Comparison of ENCODE assay signal across 17 cellular contexts in the genomic region with DNA sequence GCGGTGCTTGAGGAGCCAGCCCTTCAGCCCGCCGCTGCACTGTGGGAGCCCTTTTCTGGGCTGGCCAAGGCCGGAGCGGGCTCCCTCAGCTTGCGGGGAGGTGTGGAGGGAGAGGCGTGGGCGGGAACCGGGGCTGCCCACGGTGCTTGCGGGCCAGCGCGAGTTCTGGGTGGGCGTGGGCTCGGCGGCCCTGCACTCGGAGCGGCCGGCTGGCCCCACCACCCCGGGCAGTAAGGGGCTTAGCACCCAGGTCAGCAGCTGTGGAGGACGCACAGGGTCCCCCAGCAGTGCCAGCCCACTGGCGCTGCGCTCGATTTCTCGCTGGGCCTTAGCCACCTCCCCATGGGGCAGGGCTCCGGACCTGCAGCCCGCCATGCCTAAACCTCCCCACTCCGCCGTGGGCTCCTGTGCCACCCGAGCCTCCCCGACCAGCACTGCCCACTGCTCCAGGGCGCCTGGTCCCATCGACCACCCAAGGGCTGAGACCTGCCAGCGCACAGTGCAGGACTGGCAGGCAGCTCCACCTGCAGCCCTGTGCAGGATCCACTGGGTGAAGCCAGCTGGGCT. TPM values are rescaled to one million over a fixed set of nuclear protein-coding genes. Genes with fewer than 3 reads are reported as not detected.
DNase-seq lines count a peak whose midpoint lies in the region; ATAC-seq and TF ChIP-seq lines count a peak whose summit lies in the region.
"Had no signal": no experiment of that assay in that cellular context is flagged by ENCODE, and none has a peak within 500 bp of the region (broad histone marks: within the 10 kb centered on the region; RNA-seq: fewer than 3 reads in every experiment).

No MANE protein-coding gene starts in this region.

- no peak overlapping the region for H4K91ac ChIP-seq in mesenchymal stem cell (ENCODE audit: low read length)

- peak overlapping the region; percentile 32 for H4K8ac ChIP-seq in mesenchymal stem cell (ENCODE audit: low read length)

- no peak overlapping the region for H3K23ac ChIP-seq in mesenchymal stem cell (ENCODE audit: low read length in 2 of 2)

- TF ChIP-seq CTCF in HCT116 (IDR thresholded peaks at IDR 0.05 in 2 of 3, conservative IDR thresholded peaks at IDR 0.05 in 1 of 3; ENCODE audit: borderline replicate concordance in 1 of 3, insufficient read depth in 1 of 3, low read depth in 2 of 3, low read length in 2 of 3) = no peak

- peak overlapping the region; percentile 92 for H3K27ac Mint-ChIP-seq in dendritic cell treated with granulocyte-macrophage colony-stimulating factor and Interleukin-4, amounts not matched to agents 40 ng/mL and 50 ng/mL, for 4 days
- H3K27ac Mint-ChIP-seq: CD4-positive, alpha-beta T cell; CD8-positive, alpha-beta T cell had no signal

- RAD21 ChIA-PET in HCT116 (lab: Charles Lee; ENCODE audit: low non-redundant PET in 1 of 2, low total read pairs in 2 of 2, uncharacterized antibody in 2 of 2, unreplicated experiment in 2 of 2) = no interaction called here

- TF ChIP-seq POLR2A in HCT116 (IDR thresholded peaks at IDR 0.05; ENCODE audit: borderline replicate concordance, extremely low read depth, insufficient read depth, insufficient read length) = no peak

- H2BK15ac ChIP-seq in mesenchymal stem cell (ENCODE audit: low read depth, poor library complexity, severe bottlenecking) = no peak overlapping the region

- H3K4me3 ChIP-seq in HCT116 (replicated peaks in 1 of 2; ENCODE audit: low read depth in 1 of 2, low read length in 2 of 2) = no peak overlapping the region
- H3K4me3 ChIP-seq in mesenchymal stem cell (ENCODE audit: insufficient read depth in 1 of 2, low read depth in 1 of 2, low read length in 2 of 2) = no peak overlapping the region
- H3K4me3 ChIP-seq: BLaER1 had no signal

- H3K9me3 Mint-ChIP-seq in dendritic cell treated with granulocyte-macrophage colony-stimulating factor and Interleukin-4, amounts not matched to agents 40 ng/mL and 50 ng/mL, for 4 days = no peaks in the 10 kb centered on the region
- H3K9me3 Mint-ChIP-seq: CD8-positive, alpha-beta T cell had no signal

- H3K4ac ChIP-seq in mesenchymal stem cell (ENCODE audit: low read depth in 1 of 2, low read length in 2 of 2) = no peak overlapping the region

- intact Hi-C loops in HCT116 (cut with micrococcal nuclease) = no loop called here
- intact Hi-C loops in dendritic cell treated with granulocyte-macrophage colony-stimulating factor and Interleukin-4, amounts not matched to agents 40 ng/mL and 50 ng/mL, for 4 days (cut with micrococcal nuclease) = no loop called here

- H3K9me3 ChIP-seq in HCT116 (ENCODE audit: control insufficient read depth in 1 of 2, insufficient read depth in 1 of 2, low read depth in 1 of 2, low read length in 2 of 2) = peaks cover 0 to 15% of the 10 kb centered on the region in 2 experiments; a peak in 1 of 4 replicates
- H3K9me3 ChIP-seq in mesenchymal stem cell (ENCODE audit: control insufficient read depth, low read length) = no peaks in the 10 kb centered on the region
- H3K9me3 ChIP-seq: BE2C had no signal

- H3K9me2 ChIP-seq in HCT116 (ENCODE audit: insufficient read depth) = no peaks in the 10 kb centered on the region

- peaks cover 25% of the 10 kb centered on the region for H3K4me1 Mint-ChIP-seq in dendritic cell treated with granulocyte-macrophage colony-stimulating factor and Interleukin-4, amounts not matched to agents 40 ng/mL and 50 ng/mL, for 4 days (ENCODE audit: low read depth)

- H3K4me3 Mint-ChIP-seq in dendritic cell treated with granulocyte-macrophage colony-stimulating factor and Interleukin-4, amounts not matched to agents 40 ng/mL and 50 ng/mL, for 4 days = no peak overlapping the region
- H3K4me3 Mint-ChIP-seq: CD4-positive, alpha-beta T cell; CD8-positive, alpha-beta T cell had no signal

- H2BK12ac ChIP-seq in mesenchymal stem cell (ENCODE audit: low read length in 2 of 2) = no peak overlapping the region

- H2BK120ac ChIP-seq in mesenchymal stem cell (ENCODE audit: low read depth, low read length) = no peak overlapping the region

- no peaks in the 10 kb centered on the region for H3K36me3 ChIP-seq in HCT116 (ENCODE audit: control insufficient read depth in 1 of 2, insufficient read depth in 2 of 2, low read length in 2 of 2)
- no peaks in the 10 kb centered on the region for H3K36me3 ChIP-seq in mesenchymal stem cell (ENCODE audit: control insufficient read depth in 1 of 2, insufficient read depth in 2 of 2, low read depth in 1 of 2, low read length in 2 of 2)
- H3K36me3 ChIP-seq: BE2C, BLaER1 had no signal

- WGBS in mesenchymal stem cell = 98% methylated on average over 21 of the region's 34 CpGs

- H3K27ac ChIP-seq in HCT116 (ENCODE audit: low read depth, low read length) (no peak overlapping the region), mesenchymal stem cell (ENCODE audit: low read length, poor library complexity, severe bottlenecking) (no peak overlapping the region)
- H3K27ac ChIP-seq: BLaER1 had no signal

- H3K14ac ChIP-seq in mesenchymal stem cell (ENCODE audit: low read length in 2 of 2) = peak overlapping the region in 1 of 2 experiments; percentile 65

- DNase-seq in HCT116 (ENCODE audit: low read depth, low spot score) (no peak), mesenchymal stem cell (no peak), HuH-7.5 (ENCODE audit: low spot score) (no peak), NCI-H1417 (lab: John Stamatoyannopoulos, UW) (no peak)
- DNase-seq: 8988T; ACHN; BE2C; C1 segment of cervical spinal cord; Caco-2; Calu3; CD4-positive, alpha-beta T cell; CD8-positive, alpha-beta T cell; DMS79 treated with DMSO at 0.1 percent for 48 hours; GF-D8 had no signal

- H3K4me1 ChIP-seq in HCT116 (ENCODE audit: control insufficient read depth in 1 of 2, insufficient read depth in 2 of 2, low read length in 2 of 2) (peaks cover 0 to 7% of the 10 kb centered on the region in 2 experiments; a peak in 1 of 4 replicates), mesenchymal stem cell (ENCODE audit: control insufficient read depth, insufficient read depth, low read depth, low read length) (no peaks in the 10 kb centered on the region)
- H3K4me1 ChIP-seq: BE2C, BLaER1 had no signal

- H3K27me3 Mint-ChIP-seq in dendritic cell treated with granulocyte-macrophage colony-stimulating factor and Interleukin-4, amounts not matched to agents 40 ng/mL and 50 ng/mL, for 4 days = no peaks in the 10 kb centered on the region

- no peak for TF ChIP-seq RAD21 in HCT116 (IDR thresholded peaks at IDR 0.05; ENCODE audit: low read depth)

- H2AFZ ChIP-seq in HCT116 (ENCODE audit: low read depth, low read length, poor library complexity, severe bottlenecking) = no peak overlapping the region
- H2AFZ ChIP-seq in mesenchymal stem cell (ENCODE audit: low read depth, low read length) = no peak overlapping the region

- no peak overlapping the region for H2BK5ac ChIP-seq in mesenchymal stem cell (ENCODE audit: low read depth, low read length, poor library complexity, severe bottlenecking)

- no peak overlapping the region for H3K18ac ChIP-seq in mesenchymal stem cell (ENCODE audit: low read depth in 1 of 2, low read length in 2 of 2)

- CTCF ChIA-PET in HCT116 (lab: Charles Lee) = no interaction called here

- H3K36me3 Mint-ChIP-seq in dendritic cell treated with granulocyte-macrophage colony-stimulating factor and Interleukin-4, amounts not matched to agents 40 ng/mL and 50 ng/mL, for 4 days (ENCODE audit: low read depth) = no peaks in the 10 kb centered on the region
- H3K36me3 Mint-ChIP-seq: CD8-positive, alpha-beta T cell had no signal

- H3K9ac ChIP-seq in HCT116 (ENCODE audit: low read length) (no peak overlapping the region), mesenchymal stem cell (ENCODE audit: low read length) (no peak overlapping the region)
- H3K9ac ChIP-seq: BLaER1 had no signal

- H2AK5ac ChIP-seq in mesenchymal stem cell (ENCODE audit: low read length, severe bottlenecking) = no peak overlapping the region

- H4K20me1 ChIP-seq in HCT116 (ENCODE audit: insufficient read depth) = no peaks in the 10 kb centered on the region
- H4K20me1 ChIP-seq: BLaER1 had no signal

- H3K27me3 ChIP-seq in HCT116 (ENCODE audit: insufficient read depth, low read length) = no peaks in the 10 kb centered on the region
- peaks cover 2 to 6% of the 10 kb centered on the region in 2 experiments for H3K27me3 ChIP-seq in mesenchymal stem cell (ENCODE audit: control insufficient read depth in 1 of 2, insufficient read depth in 1 of 2, low read length in 2 of 2)
- H3K27me3 ChIP-seq: BLaER1 had no signal

- ATAC-seq in HCT116 (0 out of 2 replicates have a peak, but pooled peaks have one; percentile 22), GM21576 (IDR thresholded peaks at IDR 0.05; ENCODE audit: unreplicated experiment) (no peak)
- ATAC-seq: CD8-positive, alpha-beta T cell had no signal

- POLR2A ChIA-PET in HCT116 (lab: Charles Lee) = no interaction called here

- H3K4me2 ChIP-seq in HCT116 (ENCODE audit: low read length) (no peak overlapping the region), mesenchymal stem cell (ENCODE audit: low read length, poor library complexity, severe bottlenecking) (no peak overlapping the region)
- H3K4me2 ChIP-seq: BLaER1 had no signal

- no TSS peak for BruUV-seq in HCT116 (replicated peaks; lab: Mats Ljungman, UMichigan)

- no peaks in the 10 kb centered on the region for H3K79me1 ChIP-seq in mesenchymal stem cell (replicated peaks; ENCODE audit: low read length, poor library complexity, severe bottlenecking)

- H3K79me2 ChIP-seq in HCT116 (ENCODE audit: insufficient read depth, low read length) = no peaks in the 10 kb centered on the region

TF ChIP-seq in HCT116, 20 proteins besides CTCF, POLR2A, EP300 and RAD21 (continues in another document):
- TF ChIP-seq TCF7L2 (IDR thresholded peaks at IDR 0.05; ENCODE audit: borderline replicate concordance, extremely low read depth, insufficient read depth, insufficient read length) = no peak

RNA-seq across cellular contexts. Expression of gene GSTO1, which starts 9.5 kb away (rescaled TPM):
- 179 TPM for total RNA-seq in HCT116 (2021; ENCODE audit: unreplicated experiment)
- 130 and 156 TPM in 2 replicates for polyA plus RNA-seq in HCT116 (2012)
- 324 TPM for polyA plus RNA-seq in mesenchymal stem cell (2013, experiment 1 of 2)
- 340 TPM for polyA plus RNA-seq in mesenchymal stem cell (2013, experiment 2 of 2)

RNA-seq across cellular contexts. Expression of gene CFAP43, which starts 13.0 kb away (rescaled TPM):
- 4.0 TPM for total RNA-seq in HCT116 (2021; ENCODE audit: unreplicated experiment)
- 0.65 and 1.5 TPM in 2 replicates for polyA plus RNA-seq in HCT116 (2012)
- polyA plus RNA-seq in mesenchymal stem cell (2013, experiment 1 of 2) = 0.07 TPM
- 0.07 TPM for polyA plus RNA-seq in mesenchymal stem cell (2013, experiment 2 of 2)
- total RNA-seq: CD4-positive, alpha-beta T cell; CD8-positive, alpha-beta T cell had no signal

RNA-seq across cellular contexts. Expression of gene GSTO2, which starts 23.8 kb away (rescaled TPM):
- 115 TPM for total RNA-seq in HCT116 (2021; ENCODE audit: unreplicated experiment)
- 104 and 131 TPM in 2 replicates for polyA plus RNA-seq in HCT116 (2012)
- 2.3 TPM for polyA plus RNA-seq in mesenchymal stem cell (2013, experiment 1 of 2)
- 1.9 TPM for polyA plus RNA-seq in mesenchymal stem cell (2013, experiment 2 of 2)
